ENCODE assay signal across 9 cellular contexts in genomic region chr1:5915587-5916571, GRCh38.
A peak's percentile ranks its signal among the peaks of the same experiment; 100 is the strongest.
DNase-seq lines count a peak whose midpoint lies in the region; ATAC-seq, FAIRE-seq and TF ChIP-seq lines count a peak whose summit lies in the region.
"Had no signal": no experiment of that assay in that cellular context is flagged by ENCODE, and none has a peak within 500 bp of the region (broad histone marks: within the 10 kb centered on the region; RNA-seq: fewer than 3 reads in every experiment).

No MANE protein-coding gene starts in this region.

- peak; percentile 86 for ATAC-seq in stimulated activated effector memory CD8-positive, alpha-beta T cell treated with anti-CD3 and anti-CD28 coated beads, Interleukin-12 subunit alpha, Interleukin-12 subunit beta, amount 100 ng/mL, for 72 hours
- ATAC-seq in GM19324 (IDR thresholded peaks at IDR 0.05; ENCODE audit: low FRiP score, unreplicated experiment): no peak

- H3K27me3 ChIP-seq in BLaER1 (no peaks in the 10 kb centered on the region), bronchial epithelial cell (ENCODE audit: control insufficient read depth, insufficient read depth, low read length) (no peaks in the 10 kb centered on the region), keratinocyte (ENCODE audit: control insufficient read depth, extremely low read depth, insufficient read depth, low read length) (no peaks in the 10 kb centered on the region)
- no peaks in the 10 kb centered on the region for H3K27me3 ChIP-seq in effector memory CD4-positive, alpha-beta T cell (replicated peaks; ENCODE audit: control insufficient read depth, insufficient read depth, low read length, poor library complexity, severe bottlenecking)

- DNase-seq in GM19238 (ENCODE audit: insufficient read length, low spot score): peak; percentile 37
- peak; percentile 52 for DNase-seq in RPMI7951 (ENCODE audit: low read depth)
- peak; percentile 47 for DNase-seq in bronchial epithelial cell (ENCODE audit: low read depth)
- no peak for DNase-seq in keratinocyte (ENCODE audit: low read depth, low spot score)
- no peak for DNase-seq in stimulated activated effector memory CD8-positive, alpha-beta T cell treated with anti-CD3 and anti-CD28 coated beads, Interleukin-12 subunit alpha, Interleukin-12 subunit beta, amount 100 ng/mL, for 72 hours (ENCODE audit: low spot score in 2 of 2)
- no peak for DNase-seq in effector memory CD4-positive, alpha-beta T cell

- no peaks in the 10 kb centered on the region for H3K9me3 ChIP-seq in BLaER1
- H3K9me3 ChIP-seq in keratinocyte (ENCODE audit: control insufficient read depth, low read depth, low read length): no peaks in the 10 kb centered on the region
- no peaks in the 10 kb centered on the region for H3K9me3 ChIP-seq in effector memory CD4-positive, alpha-beta T cell (ENCODE audit: control insufficient read depth, low read length)

- H3K27ac ChIP-seq in BLaER1 (0 out of 2 replicates have a peak overlapping the region, but pooled peaks have one; percentile 16), keratinocyte (ENCODE audit: control insufficient read depth, insufficient read depth, low read length) (no peak overlapping the region)
- no peak overlapping the region for H3K27ac ChIP-seq in effector memory CD4-positive, alpha-beta T cell (ENCODE audit: insufficient read depth, low read length, poor library complexity, severe bottlenecking)

- H4K20me1 ChIP-seq in BLaER1 (no peaks in the 10 kb centered on the region), keratinocyte (ENCODE audit: control insufficient read depth, extremely low read depth, insufficient read depth, low read length) (no peaks in the 10 kb centered on the region)

- H3K9me1 ChIP-seq in keratinocyte (ENCODE audit: control insufficient read depth, extremely low read depth, insufficient read depth, low read length): no peaks in the 10 kb centered on the region

- no peaks in the 10 kb centered on the region for H3K79me2 ChIP-seq in keratinocyte (ENCODE audit: control insufficient read depth, insufficient read depth, low read length)

- H3K36me3 ChIP-seq in BLaER1: no peaks in the 10 kb centered on the region; the same call in 1 of the 2 replicates
- no peaks in the 10 kb centered on the region for H3K36me3 ChIP-seq in bronchial epithelial cell (ENCODE audit: control insufficient read depth, insufficient read depth, low read length)
- H3K36me3 ChIP-seq in keratinocyte (ENCODE audit: control insufficient read depth in 2 of 2, extremely low read depth in 1 of 2, insufficient read depth in 2 of 2, low read length in 2 of 2): no peaks in the 10 kb centered on the region
- H3K36me3 ChIP-seq in effector memory CD4-positive, alpha-beta T cell (ENCODE audit: control insufficient read depth, insufficient read depth, low read length): no peaks in the 10 kb centered on the region

- H3K9ac ChIP-seq in BLaER1 (no peak overlapping the region), keratinocyte (ENCODE audit: control insufficient read depth, extremely low read depth, insufficient read depth, low read length) (no peak overlapping the region)

- peaks cover 7% of the 10 kb centered on the region for H3K4me1 Mint-ChIP-seq in stimulated activated effector memory CD8-positive, alpha-beta T cell treated with anti-CD3 and anti-CD28 coated beads, Interleukin-12 subunit alpha, Interleukin-12 subunit beta, amount 100 ng/mL, for 72 hours

- dilution Hi-C loops in keratinocyte (cut with MboI; ENCODE audit: extremely low pct_ligation_motif_present, low sequenced_read_pairs): no loop called here

- H3K27ac Mint-ChIP-seq in stimulated activated effector memory CD8-positive, alpha-beta T cell treated with anti-CD3 and anti-CD28 coated beads, Interleukin-12 subunit alpha, Interleukin-12 subunit beta, amount 100 ng/mL, for 72 hours: peak overlapping the region; percentile 65

- FAIRE-seq in bronchial epithelial cell (lab: Jason Lieb, UNC) (peak; percentile 70), keratinocyte (lab: Jason Lieb, UNC) (peak; percentile 43)

- TF ChIP-seq CTCF in bronchial epithelial cell (IDR thresholded peaks at IDR 0.05; ENCODE audit: insufficient read depth, low read length, severe bottlenecking): peak; percentile 65
- TF ChIP-seq CTCF in keratinocyte (optimal IDR thresholded peaks at IDR 0.05 in 1 of 3, IDR thresholded peaks at IDR 0.05 in 1 of 3, conservative IDR thresholded peaks at IDR 0.05 in 1 of 3; ENCODE audit: extremely low read depth in 1 of 3, insufficient read depth in 2 of 3, low read length in 3 of 3): peak in 2 of 3 experiments; percentile 54 to 68

- no peak overlapping the region for H3K4me3 Mint-ChIP-seq in stimulated activated effector memory CD8-positive, alpha-beta T cell treated with anti-CD3 and anti-CD28 coated beads, Interleukin-12 subunit alpha, Interleukin-12 subunit beta, amount 100 ng/mL, for 72 hours

- no peaks in the 10 kb centered on the region for H3K36me3 Mint-ChIP-seq in stimulated activated effector memory CD8-positive, alpha-beta T cell treated with anti-CD3 and anti-CD28 coated beads, Interleukin-12 subunit alpha, Interleukin-12 subunit beta, amount 100 ng/mL, for 72 hours

- H2AFZ ChIP-seq in keratinocyte (ENCODE audit: control insufficient read depth, low read length): no peak overlapping the region

- no peaks in the 10 kb centered on the region for H3K9me3 Mint-ChIP-seq in stimulated activated effector memory CD8-positive, alpha-beta T cell treated with anti-CD3 and anti-CD28 coated beads, Interleukin-12 subunit alpha, Interleukin-12 subunit beta, amount 100 ng/mL, for 72 hours

- H3K4me3 ChIP-seq in BLaER1: no peak overlapping the region
- no peak overlapping the region for H3K4me3 ChIP-seq in bronchial epithelial cell (ENCODE audit: low read depth, low read length)
- no peak overlapping the region for H3K4me3 ChIP-seq in keratinocyte (ENCODE audit: control insufficient read depth in 2 of 3, extremely low read depth in 1 of 3, insufficient read depth in 2 of 3, low read depth in 1 of 3, low read length in 3 of 3)
- no peak overlapping the region for H3K4me3 ChIP-seq in effector memory CD4-positive, alpha-beta T cell (ENCODE audit: insufficient read depth, low read depth, low read length, poor library complexity, severe bottlenecking)
- H3K4me3 ChIP-seq: skin epidermis had no signal

- peaks cover 42% of the 10 kb centered on the region for H3K4me1 ChIP-seq in BLaER1
- peaks cover 2% of the 10 kb centered on the region for H3K4me1 ChIP-seq in keratinocyte (ENCODE audit: control insufficient read depth, extremely low read depth, insufficient read depth, low read length)
- H3K4me1 ChIP-seq in effector memory CD4-positive, alpha-beta T cell (ENCODE audit: control insufficient read depth, insufficient read depth, low read length, poor library complexity, severe bottlenecking): no peaks in the 10 kb centered on the region

- H3K4me2 ChIP-seq in BLaER1 (peak overlapping the region; percentile 48), keratinocyte (ENCODE audit: control insufficient read depth, extremely low read depth, insufficient read depth, low read depth, low read length) (no peak overlapping the region)

Comparison
In these comparisons a context has a peak if more than half of its experiments do, and no peak if none do; other contexts are left out.
1. DNase-seq: peak in GM19238 (single experiment), RPMI7951 (single experiment) and bronchial epithelial cell (single experiment); none in keratinocyte (single experiment), stimulated activated effector memory CD8-positive, alpha-beta T cell treated with anti-CD3 and anti-CD28 coated beads, Interleukin-12 subunit alpha, Interleukin-12 subunit beta, amount 100 ng/mL, for 72 hours (0 of 2) and effector memory CD4-positive, alpha-beta T cell (0 of 3).